9 cellular contexts compared by ENCODE assay signal in the genomic region with DNA sequence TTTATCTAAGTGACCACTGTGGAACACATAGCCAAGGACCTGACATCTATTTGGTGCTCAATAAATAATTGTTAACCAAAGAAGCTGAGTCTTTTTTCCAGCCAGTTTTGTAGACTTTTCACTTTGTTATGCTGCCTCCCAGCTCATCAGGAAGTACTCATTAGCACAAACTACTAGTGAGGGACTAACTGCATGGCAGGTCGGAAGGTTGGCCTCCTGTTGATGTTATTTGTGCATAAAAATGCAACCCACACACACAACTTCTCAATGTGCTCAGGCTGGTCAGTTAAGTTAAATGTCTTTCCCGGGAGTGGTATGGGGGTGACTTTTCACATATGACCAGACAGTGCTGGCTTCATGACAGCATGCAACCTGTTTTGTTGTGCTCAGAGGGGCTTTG.
"Had no signal": no experiment of that assay in that cellular context is flagged by ENCODE, and none has a peak within 500 bp of the region (broad histone marks: within the 10 kb centered on the region; RNA-seq: fewer than 3 reads in every experiment).

No MANE protein-coding gene starts in this region.

- H3K4me3 ChIP-seq: GM23248, HAP-1 had no signal

- H3K4me2 ChIP-seq: KMS-11 had no signal

- H3K9ac ChIP-seq: GM23248, KMS-11 had no signal

- H3K36me3 ChIP-seq: HAP-1 had no signal

- ATAC-seq: HCT116, HepG2 had no signal

- FAIRE-seq: HepG2 had no signal

- H3K9me3 ChIP-seq: HAP-1 had no signal

- H3K4me1 ChIP-seq: HAP-1 had no signal

- DNase-seq: GM23248, H7, HFFc6, KBM-7 had no signal

- H2AFZ ChIP-seq: GM23248 had no signal

- H3K27ac ChIP-seq: GM23248, HL-60, KMS-11 had no signal
